15 cellular contexts compared by ENCODE assay signal in genomic region chr12:96889273-96889933, GRCh38.
DNase-seq lines count a peak whose midpoint lies in the region; ATAC-seq and FAIRE-seq lines count a peak whose summit lies in the region.
"Had no signal": no experiment of that assay in that cellular context is flagged by ENCODE, and none has a peak within 500 bp of the region (broad histone marks: within the 10 kb centered on the region; RNA-seq: fewer than 3 reads in every experiment).

No MANE protein-coding gene starts in this region.

- DNase-seq in 8988T, result peak; percentile 14
- peak; percentile 86 for DNase-seq in ELR (ENCODE audit: low read depth)
- DNase-seq in RCC 7860 (ENCODE audit: low spot score), result peak; percentile 52
- DNase-seq in fibroblast of peridontal ligament (ENCODE audit: extremely low read depth), result peak; percentile 44
- DNase-seq in SHP77 treated with DMSO at 0.1 percent for 48 hours (lab: John Stamatoyannopoulos, UW), result no peak
- no peak for DNase-seq in stimulated activated CD4-positive, alpha-beta T cell treated with anti-CD3 and anti-CD28 coated beads, Interleukin-2, amount 100 ng/mL, for 48 hours
- DNase-seq: activated CD4-positive, CD25-positive, alpha-beta regulatory T cell treated with anti-CD3 and anti-CD28 coated beads, Interleukin-2, amount 50 U/mL, for 72 hours; CD4-positive, CD25-positive, alpha-beta regulatory T cell; effector memory CD8-positive, alpha-beta T cell; naive thymus-derived CD8-positive, alpha-beta T cell; NCI-H2029; RPMI8226; stimulated activated naive CD4-positive, alpha-beta T cell treated with Interleukin-2 at 50 U/mL for 16 hours had no signal

- FAIRE-seq in RCC 7860 (lab: Jason Lieb, UNC), result peak; percentile 81

- ATAC-seq in GM21447 (IDR thresholded peaks at IDR 0.05; ENCODE audit: unreplicated experiment), result no peak
- no peak for ATAC-seq in GM21528 (IDR thresholded peaks at IDR 0.05; ENCODE audit: low FRiP score, unreplicated experiment)
- ATAC-seq: effector memory CD8-positive, alpha-beta T cell; naive thymus-derived CD8-positive, alpha-beta T cell had no signal

Comparison
In these comparisons a context has a peak if more than half of its experiments do, and no peak if none do; other contexts are left out.
1. DNase-seq: peak in 8988T (single experiment), ELR (single experiment), RCC 7860 (single experiment) and fibroblast of peridontal ligament (single experiment); none in SHP77 treated with DMSO at 0.1 percent for 48 hours (single experiment) and stimulated activated CD4-positive, alpha-beta T cell treated with anti-CD3 and anti-CD28 coated beads, Interleukin-2, amount 100 ng/mL, for 48 hours (0 of 2).